Comparison of ENCODE assay signal across 27 cellular contexts in genomic region chr4:69383281-69383680, GRCh38.
"Had no signal": no experiment of that assay in that cellular context is flagged by ENCODE, and none has a peak within 500 bp of the region (broad histone marks: within the 10 kb centered on the region; RNA-seq: fewer than 3 reads in every experiment).

No MANE protein-coding gene starts in this region.

- ATAC-seq: heart right ventricle; mucosa of descending colon; naive thymus-derived CD4-positive, alpha-beta T cell; natural killer cell treated with Interleukin-12 subunit alpha and Interleukin-12 subunit beta and Interleukin-15 and Interleukin-18, amount 100 ng/mL, for 72 hours; right cardiac atrium had no signal

- H3K4me3 Mint-ChIP-seq: naive thymus-derived CD4-positive, alpha-beta T cell; natural killer cell treated with Interleukin-12 subunit alpha and Interleukin-12 subunit beta and Interleukin-15 and Interleukin-18, amount 100 ng/mL, for 72 hours; neural crest cell; stimulated activated naive CD8-positive, alpha-beta T cell treated with anti-CD3 and anti-CD28 coated beads, Interleukin-15, Interleukin-2, amounts not matched to agents 100 ng/mL and 50 ng/mL, for 24 hours had no signal

- H3K79me2 ChIP-seq: hepatocyte had no signal

- H3K4me1 ChIP-seq: heart right ventricle, left ventricle myocardium inferior, suprapubic skin, tibial artery, uterus had no signal

- H3K4me3 ChIP-seq: heart right ventricle, hepatocyte, left ventricle myocardium inferior, lung, mucosa of descending colon, ovary, skin epidermis, suprapubic skin, thoracic aorta, tibial artery, uterus had no signal

- H3K36me3 ChIP-seq: heart right ventricle, left ventricle myocardium inferior, neutrophil, ovary, suprapubic skin, thoracic aorta, tibial artery, uterus had no signal

- H3K27me3 ChIP-seq: heart right ventricle, hepatocyte, neutrophil, ovary, suprapubic skin, tibial artery, uterus had no signal

- H3K27ac Mint-ChIP-seq: naive thymus-derived CD4-positive, alpha-beta T cell; natural killer cell treated with Interleukin-12 subunit alpha and Interleukin-12 subunit beta and Interleukin-15 and Interleukin-18, amount 100 ng/mL, for 72 hours; progenitor cell of endocrine pancreas; stimulated activated naive CD8-positive, alpha-beta T cell treated with anti-CD3 and anti-CD28 coated beads, Interleukin-15, Interleukin-2, amounts not matched to agents 100 ng/mL and 50 ng/mL, for 24 hours had no signal

- DNase-seq: heart right ventricle; islet precursor cell; left ventricle myocardium inferior; midbrain; mucosa of descending colon; naive thymus-derived CD4-positive, alpha-beta T cell; ovary; retina; stimulated activated CD4-positive, alpha-beta T cell treated with anti-CD3 and anti-CD28 coated beads, Interleukin-12 subunit alpha, Interleukin-12 subunit beta, amount 100 ng/mL, for 4 hours; stimulated activated CD4-positive, alpha-beta T cell treated with anti-CD3 and anti-CD28 coated beads, Interleukin-15, amount 100 ng/mL, for 24 hours; stimulated activated CD4-positive, alpha-beta T cell treated with anti-CD3 and anti-CD28 coated beads, Interleukin-2, amount 100 ng/mL, for 24 hours; stimulated activated CD4-positive, alpha-beta T cell treated with anti-CD3 and anti-CD28 coated beads, Interleukin-4, amount 100 ng/mL, for 1 hour; stimulated activated naive CD4-positive, alpha-beta T cell; tibial artery; trophoblast cell; uterus had no signal

- H3K9me3 ChIP-seq: heart right ventricle, left ventricle myocardium inferior, mucosa of descending colon, neutrophil, ovary, suprapubic skin, thoracic aorta, tibial artery, uterus had no signal

- H3K9me3 Mint-ChIP-seq: stimulated activated naive CD8-positive, alpha-beta T cell treated with anti-CD3 and anti-CD28 coated beads, Interleukin-15, Interleukin-2, amounts not matched to agents 100 ng/mL and 50 ng/mL, for 24 hours had no signal

- H3K4me2 ChIP-seq: hepatocyte had no signal

- H2AFZ ChIP-seq: hepatocyte had no signal

- H3K27me3 Mint-ChIP-seq: naive thymus-derived CD4-positive, alpha-beta T cell; natural killer cell treated with Interleukin-12 subunit alpha and Interleukin-12 subunit beta and Interleukin-15 and Interleukin-18, amount 100 ng/mL, for 72 hours; progenitor cell of endocrine pancreas; stimulated activated naive CD8-positive, alpha-beta T cell treated with anti-CD3 and anti-CD28 coated beads, Interleukin-15, Interleukin-2, amounts not matched to agents 100 ng/mL and 50 ng/mL, for 24 hours had no signal

- H3K27ac ChIP-seq: heart right ventricle, hepatocyte, left ventricle myocardium inferior, neutrophil, ovary, skin epidermis, suprapubic skin, thoracic aorta, tibial artery, uterus had no signal

- H3K36me3 Mint-ChIP-seq: naive thymus-derived CD4-positive, alpha-beta T cell; natural killer cell treated with Interleukin-12 subunit alpha and Interleukin-12 subunit beta and Interleukin-15 and Interleukin-18, amount 100 ng/mL, for 72 hours had no signal

- H3K4me1 Mint-ChIP-seq: naive thymus-derived CD4-positive, alpha-beta T cell; neural crest cell had no signal
